ENCODE assay signal across 8 cellular contexts in genomic region chr12:55715833-55716581, GRCh38. TPM values are rescaled to one million over a fixed set of nuclear protein-coding genes. Genes with fewer than 3 reads are reported as not detected.
DNase-seq lines count a peak whose midpoint lies in the region; ATAC-seq, FAIRE-seq and TF ChIP-seq lines count a peak whose summit lies in the region.

BLOC1S1 (plus strand) TSS chr12:55716046; CDS start chr12:55716052, 6 bp downstream.

- H3K4me3 Mint-ChIP-seq in mesothelial cell of epicardium, result peak within 1 kb of the TSS; percentile 93

- H3K9me2 ChIP-seq in OCI-LY1 (ENCODE audit: low read depth, low read length), result no peaks in the 10 kb centered on the region

- H3K4me1 Mint-ChIP-seq in mesothelial cell of epicardium, result peaks cover 34% of the 10 kb centered on the region

- no peaks in the 10 kb centered on the region for H3K36me3 ChIP-seq in OCI-LY1 (ENCODE audit: insufficient read depth, low read length)

- peak; percentile 96 for DNase-seq in D721Med (ENCODE audit: insufficient read length, low spot score)
- peak; percentile 96 for DNase-seq in HuH-7 (ENCODE audit: low spot score)
- peak; percentile 91 for DNase-seq in activated CD8-positive, alpha-beta memory T cell treated with anti-CD3 and anti-CD28 coated beads, Interleukin-2, amount 50 U/mL, for 4 hours
- peak; percentile 85 to 92 for DNase-seq in mesothelial cell of epicardium (ENCODE audit: low spot score in 2 of 2, unreplicated experiment in 2 of 2)
- peak; percentile 90 for DNase-seq in stimulated activated CD8-positive, alpha-beta memory T cell treated with anti-CD3 and anti-CD28 coated beads, Interleukin-15, amount 100 ng/mL, for 48 hours (ENCODE audit: low read depth in 2 of 2)

- H2AFZ ChIP-seq in OCI-LY1 (ENCODE audit: low read length), result no peak within 1 kb of the TSS

- H3F3A ChIP-seq in OCI-LY1 (ENCODE audit: insufficient read depth, low read length), result no peaks in the 10 kb centered on the region

- peak within 1 kb of the TSS; percentile 81 for H3K27ac ChIP-seq in OCI-LY1 (ENCODE audit: low read depth, low read length, poor library complexity, severe bottlenecking)

- TF ChIP-seq CTCF in D721Med (IDR thresholded peaks at IDR 0.05; ENCODE audit: insufficient read depth, missing control alignments) (no peak), OCI-LY1 (IDR thresholded peaks at IDR 0.05; ENCODE audit: low read length) (no peak), mesothelial cell of epicardium (IDR thresholded peaks at IDR 0.05; ENCODE audit: unreplicated experiment) (no peak)

- no peaks in the 10 kb centered on the region for H3K79me2 ChIP-seq in OCI-LY1 (ENCODE audit: insufficient read depth, low read length)

- no peaks in the 10 kb centered on the region for H3K9me3 Mint-ChIP-seq in mesothelial cell of epicardium

- no peaks in the 10 kb centered on the region for H4K20me1 ChIP-seq in OCI-LY1 (ENCODE audit: insufficient read depth, low read length)

- H3K9me3 ChIP-seq in OCI-LY1 (ENCODE audit: low read length), result no peaks in the 10 kb centered on the region

- H3K36me3 Mint-ChIP-seq in mesothelial cell of epicardium, result no peaks in the 10 kb centered on the region

- FAIRE-seq in D721Med (lab: Jason Lieb, UNC), result no peak
- peak; percentile 37 for FAIRE-seq in endometrium (lab: Jason Lieb, UNC)

- peak within 1 kb of the TSS; percentile 82 for H3K4me3 ChIP-seq in OCI-LY1 (ENCODE audit: low read depth, low read length, poor library complexity, severe bottlenecking)

- no peaks in the 10 kb centered on the region for H3K27me3 ChIP-seq in OCI-LY1 (ENCODE audit: insufficient read depth, low read length)

- peak within 1 kb of the TSS; percentile 82 for H3K9ac ChIP-seq in OCI-LY1 (ENCODE audit: low read length)

- ATAC-seq in GM21515 (IDR thresholded peaks at IDR 0.05; ENCODE audit: unreplicated experiment), result peak; percentile 89

- H3K27ac Mint-ChIP-seq in mesothelial cell of epicardium, result peak within 1 kb of the TSS; percentile 98

- peaks cover 26% of the 10 kb centered on the region for H3K27me3 Mint-ChIP-seq in mesothelial cell of epicardium (ENCODE audit: low read depth)

- peak within 1 kb of the TSS; percentile 97 for H3K4me2 ChIP-seq in OCI-LY1 (ENCODE audit: low read length)

- H3K4me1 ChIP-seq in OCI-LY1 (ENCODE audit: insufficient read depth, low read length, severe bottlenecking), result peaks cover 31% of the 10 kb centered on the region

RNA-seq across cellular contexts. Expression of gene BLOC1S1, which starts in this region (rescaled TPM):
- total RNA-seq in mesothelial cell of epicardium, result 58.0 to 63.4 TPM (median 61.6 TPM) in 3 replicates

Comparison
In these comparisons a context has a peak if more than half of its experiments do, and no peak if none do; other contexts are left out.
1. Peak in every context shown above with its lines: DNase-seq, ATAC-seq, H3K4me3 ChIP-seq and H3K27ac ChIP-seq.